Comparison of ENCODE assay signal across 5 cellular contexts in the genomic region with DNA sequence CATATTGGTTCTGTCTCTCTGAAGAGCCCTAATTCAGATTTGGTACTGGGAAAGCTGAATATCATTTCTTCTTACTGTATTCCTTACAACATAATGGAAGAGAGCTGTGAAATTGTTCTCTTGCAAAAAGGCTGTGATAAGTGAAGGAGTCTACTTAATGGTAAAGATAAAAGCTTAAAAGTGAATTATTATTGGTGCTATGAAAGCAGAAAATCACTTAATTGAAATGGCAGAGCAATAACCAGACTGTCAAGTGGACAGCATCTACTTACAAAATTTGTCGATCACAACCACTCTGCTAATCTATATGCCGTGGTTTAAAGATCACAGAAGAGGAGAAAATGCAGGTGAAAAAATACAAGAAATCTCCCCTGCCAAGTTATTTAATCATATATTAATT.
"Had no signal": no experiment of that assay in that cellular context is flagged by ENCODE, and none has a peak within 500 bp of the region (broad histone marks: within the 10 kb centered on the region; RNA-seq: fewer than 3 reads in every experiment).

No MANE protein-coding gene starts in this region.

- H3K4me3 ChIP-seq: K562 had no signal

- DNase-seq: IMR-90, KBM-7, KG1 had no signal

- H3K27ac ChIP-seq: HL-60 had no signal
